Comparison of ENCODE assay signal across 1 cellular context in the genomic region with DNA sequence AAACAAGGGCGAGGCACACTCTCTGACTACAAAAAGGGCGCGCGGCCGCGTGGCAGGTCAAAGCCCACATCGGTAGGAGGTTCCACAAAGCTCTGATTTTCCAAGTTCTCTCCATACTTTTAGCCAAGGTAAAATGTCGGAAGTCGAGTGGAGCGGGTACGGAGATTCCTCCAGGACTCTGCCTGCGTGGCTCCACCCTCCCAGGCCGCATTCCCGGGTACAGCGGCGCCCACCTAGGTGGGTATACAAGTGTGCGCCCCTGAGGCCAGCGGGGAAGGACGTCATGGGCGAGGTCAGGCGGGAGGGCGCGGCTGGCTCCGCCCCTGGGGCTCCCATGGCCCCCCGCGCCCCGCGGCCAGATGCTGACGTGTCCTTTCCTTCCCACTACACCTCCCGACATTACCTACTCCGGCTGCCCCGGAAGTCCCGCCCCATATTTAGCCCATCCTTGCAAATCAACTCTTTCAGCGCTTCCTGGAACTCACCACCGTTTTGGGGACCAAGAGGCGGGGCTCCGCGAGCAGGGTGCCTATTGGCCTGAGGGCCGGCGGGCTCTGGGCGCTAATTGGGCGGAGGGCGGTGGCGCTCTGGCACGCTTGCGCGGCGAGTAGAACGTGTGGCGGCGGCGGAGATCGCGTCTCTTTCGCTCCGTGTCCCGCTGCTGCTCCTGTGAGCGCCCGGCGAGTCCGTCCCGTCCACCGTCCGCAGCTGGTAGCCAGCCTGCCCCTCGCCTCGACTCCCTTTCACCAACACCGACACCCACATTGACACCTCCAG.
TF ChIP-seq lines count a peak whose summit lies in the region.

Gene SND1, plus strand, starts transcription at position 639 of the 777 bp plus-strand sequence. CDS start 180 bp downstream, outside the sequence.

TF ChIP-seq in WTC11, 78 proteins besides CTCF, POLR2A, EP300 and RAD21 (continued from another document):
- TF ChIP-seq, protein P1, sequence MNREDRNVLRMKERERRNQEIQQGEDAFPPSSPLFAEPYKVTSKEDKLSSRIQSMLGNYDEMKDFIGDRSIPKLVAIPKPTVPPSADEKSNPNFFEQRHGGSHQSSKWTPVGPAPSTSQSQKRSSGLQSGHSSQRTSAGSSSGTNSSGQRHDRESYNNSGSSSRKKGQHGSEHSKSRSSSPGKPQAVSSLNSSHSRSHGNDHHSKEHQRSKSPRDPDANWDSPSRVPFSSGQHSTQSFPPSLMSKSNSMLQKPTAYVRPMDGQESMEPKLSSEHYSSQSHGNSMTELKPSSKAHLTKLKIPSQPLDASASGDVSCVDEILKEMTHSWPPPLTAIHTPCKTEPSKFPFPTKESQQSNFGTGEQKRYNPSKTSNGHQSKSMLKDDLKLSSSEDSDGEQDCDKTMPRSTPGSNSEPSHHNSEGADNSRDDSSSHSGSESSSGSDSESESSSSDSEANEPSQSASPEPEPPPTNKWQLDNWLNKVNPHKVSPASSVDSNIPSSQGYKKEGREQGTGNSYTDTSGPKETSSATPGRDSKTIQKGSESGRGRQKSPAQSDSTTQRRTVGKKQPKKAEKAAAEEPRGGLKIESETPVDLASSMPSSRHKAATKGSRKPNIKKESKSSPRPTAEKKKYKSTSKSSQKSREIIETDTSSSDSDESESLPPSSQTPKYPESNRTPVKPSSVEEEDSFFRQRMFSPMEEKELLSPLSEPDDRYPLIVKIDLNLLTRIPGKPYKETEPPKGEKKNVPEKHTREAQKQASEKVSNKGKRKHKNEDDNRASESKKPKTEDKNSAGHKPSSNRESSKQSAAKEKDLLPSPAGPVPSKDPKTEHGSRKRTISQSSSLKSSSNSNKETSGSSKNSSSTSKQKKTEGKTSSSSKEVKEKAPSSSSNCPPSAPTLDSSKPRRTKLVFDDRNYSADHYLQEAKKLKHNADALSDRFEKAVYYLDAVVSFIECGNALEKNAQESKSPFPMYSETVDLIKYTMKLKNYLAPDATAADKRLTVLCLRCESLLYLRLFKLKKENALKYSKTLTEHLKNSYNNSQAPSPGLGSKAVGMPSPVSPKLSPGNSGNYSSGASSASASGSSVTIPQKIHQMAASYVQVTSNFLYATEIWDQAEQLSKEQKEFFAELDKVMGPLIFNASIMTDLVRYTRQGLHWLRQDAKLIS (CRISPR knock-in tag; IDR thresholded peaks at IDR 0.05; ENCODE audit: borderline replicate concordance) = no peak
- TF ChIP-seq E2F4 (CRISPR knock-in tag; IDR thresholded peaks at IDR 0.05; ENCODE audit: borderline replicate concordance, low read depth) = no peak
- no peak for TF ChIP-seq FOXJ3 (CRISPR knock-in tag; IDR thresholded peaks at IDR 0.05; ENCODE audit: borderline replicate concordance)
- TF ChIP-seq ZNF423 (CRISPR knock-in tag; IDR thresholded peaks at IDR 0.05) = peak; percentile 45; the same call in 1 of the 2 replicates
- TF ChIP-seq RELA (CRISPR knock-in tag; IDR thresholded peaks at IDR 0.05; ENCODE audit: borderline replicate concordance) = no peak
- TF ChIP-seq MXD4 (CRISPR knock-in tag; IDR thresholded peaks at IDR 0.05; ENCODE audit: borderline replicate concordance) = no peak
- peak; percentile 86; the same call in 1 of the 2 replicates for TF ChIP-seq NFE2L1 (CRISPR knock-in tag; IDR thresholded peaks at IDR 0.05)
